In genomic region chr20:43420192-43420591, GRCh38 we compare ENCODE assay signal across 27 cellular contexts.
"Had no signal": no experiment of that assay in that cellular context is flagged by ENCODE, and none has a peak within 500 bp of the region (broad histone marks: within the 10 kb centered on the region; RNA-seq: fewer than 3 reads in every experiment).

No MANE protein-coding gene starts in this region.

- ATAC-seq: effector memory CD8-positive, alpha-beta T cell; esophagus mucosa; foreskin keratinocyte; gastrocnemius medialis; gastroesophageal sphincter; heart left ventricle; heart right ventricle had no signal

- H3K9me3 ChIP-seq: colonic mucosa, gastrocnemius medialis had no signal

- DNase-seq: colonic mucosa; cortex of kidney; dermis blood vessel endothelial cell; dorsolateral prefrontal cortex; effector CD4-positive, alpha-beta T cell; effector CD8-positive, alpha-beta T cell; effector memory CD4-positive, alpha-beta T cell; effector memory CD8-positive, alpha-beta T cell; endodermal cell; erythroblast; esophagus squamous epithelium; foreskin fibroblast; foreskin keratinocyte; foreskin melanocyte; gastrocnemius medialis; glutamatergic neuron; heart left ventricle; heart right ventricle had no signal

- H3K27me3 ChIP-seq: colonic mucosa, foreskin keratinocyte, gastrocnemius medialis had no signal

- H3K4me3 ChIP-seq: colonic mucosa, coronary artery, dorsolateral prefrontal cortex, esophagus muscularis mucosa, esophagus squamous epithelium, gastrocnemius medialis, gastroesophageal sphincter, heart left ventricle, heart right ventricle had no signal

- FAIRE-seq: colon, endometrium, endothelial cell of umbilical vein, frontal cortex had no signal

- H3K36me3 ChIP-seq: colonic mucosa, esophagus muscularis mucosa, esophagus squamous epithelium, gastrocnemius medialis, gastroesophageal sphincter, heart left ventricle, heart right ventricle had no signal

- H3K27ac ChIP-seq: colonic mucosa, coronary artery, dorsolateral prefrontal cortex, epithelial cell of prostate, esophagus muscularis mucosa, esophagus squamous epithelium, foreskin keratinocyte, gastrocnemius medialis, gastroesophageal sphincter, heart left ventricle, heart right ventricle had no signal

- H3K4me1 ChIP-seq: colonic mucosa, esophagus muscularis mucosa, esophagus squamous epithelium, foreskin keratinocyte, gastrocnemius medialis, gastroesophageal sphincter, heart left ventricle, heart right ventricle had no signal
